In the genomic region with DNA sequence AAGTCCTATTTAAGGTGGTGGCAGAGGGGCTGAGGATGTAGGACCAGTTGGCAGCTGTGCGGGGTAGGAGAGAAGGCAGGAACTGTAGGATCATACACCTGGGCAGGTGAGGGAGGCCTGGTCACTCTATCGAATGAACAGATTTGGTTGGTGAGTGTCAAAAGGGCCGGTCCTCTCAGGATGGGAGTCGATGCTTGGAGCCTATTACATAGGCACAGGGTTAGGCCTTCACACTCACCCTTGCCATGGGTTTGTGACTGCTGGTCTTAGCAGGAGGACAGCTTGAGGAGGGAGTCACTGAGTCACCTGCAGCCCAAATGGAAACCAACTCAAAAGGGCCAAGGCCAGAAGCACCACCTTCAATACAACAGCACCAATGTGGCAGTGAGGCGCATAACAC, we compare ENCODE assay signal across 26 cellular contexts.
"Had no signal": no experiment of that assay in that cellular context is flagged by ENCODE, and none has a peak within 500 bp of the region (broad histone marks: within the 10 kb centered on the region; RNA-seq: fewer than 3 reads in every experiment).

No MANE protein-coding gene starts in this region.

- H3K4me1 Mint-ChIP-seq: central memory CD8-positive, alpha-beta T cell; memory B cell; naive thymus-derived CD8-positive, alpha-beta T cell had no signal

- H3K36me3 Mint-ChIP-seq: activated naive CD4-positive, alpha-beta T cell treated with anti-CD3 and anti-CD28 coated beads, Interleukin-2, amount 50 U/mL, for 24 hours; memory B cell; naive thymus-derived CD8-positive, alpha-beta T cell had no signal

- H3K4me3 ChIP-seq: right lobe of liver, thoracic aorta, upper lobe of left lung had no signal

- H3K9me3 Mint-ChIP-seq: activated naive CD4-positive, alpha-beta T cell treated with anti-CD3 and anti-CD28 coated beads, Interleukin-2, amount 50 U/mL, for 24 hours; activated naive CD8-positive, alpha-beta T cell treated with anti-CD3 and anti-CD28 coated beads, Interleukin-2, amount 50 U/mL, for 24 hours; activated T-helper 2 cell treated with anti-CD3 and anti-CD28 coated beads, Interferon-gamma antibody, Interleukin-2, Interleukin-4, amounts not matched to agents 10 μg/mL and 5 μg/mL and 100 μg/mL, durations not matched to agents 14 hours and 24 hours and 36 hours; central memory CD8-positive, alpha-beta T cell; memory B cell; naive thymus-derived CD8-positive, alpha-beta T cell; T-helper 2 cell treated with Interferon-gamma antibody and Interleukin-4, amounts not matched to agents 5 μg/mL and 100 μg/mL, for 36 hours had no signal

- H3K27ac Mint-ChIP-seq: activated CD4-positive, alpha-beta T cell treated with anti-CD3 and anti-CD28 coated beads for 36 hours; activated naive CD4-positive, alpha-beta T cell treated with anti-CD3 and anti-CD28 coated beads, Interleukin-2, amount 50 U/mL, for 24 hours; memory B cell; naive thymus-derived CD8-positive, alpha-beta T cell; T-helper 2 cell treated with Interferon-gamma antibody and Interleukin-4, amounts not matched to agents 5 μg/mL and 100 μg/mL, for 36 hours had no signal

- H3K9me3 ChIP-seq: right lobe of liver, thoracic aorta, upper lobe of left lung had no signal

- H3K36me3 ChIP-seq: right lobe of liver, thoracic aorta, upper lobe of left lung had no signal

- DNase-seq: activated CD4-positive, alpha-beta T cell treated with anti-CD3 and anti-CD28 coated beads, Interleukin-2, amount 50 U/mL, for 48 hours; activated CD4-positive, CD25-positive, alpha-beta regulatory T cell; activated naive CD8-positive, alpha-beta T cell treated with anti-CD3 and anti-CD28 coated beads, Interleukin-2, amount 50 U/mL, for 24 hours; activated T-cell treated with anti-CD3 and anti-CD28 coated beads, Interleukin-2, amount 50 U/mL, for 48 hours; amygdala; dermis blood vessel endothelial cell; effector CD8-positive, alpha-beta T cell; erythroblast; foreskin fibroblast; head of caudate nucleus; hippocampal formation; kidney; left colon; naive thymus-derived CD8-positive, alpha-beta T cell; right lobe of liver; stimulated activated CD4-positive, alpha-beta T cell treated with anti-CD3 and anti-CD28 coated beads, Interleukin-2, amount 100 ng/mL, for 48 hours; stimulated activated naive CD8-positive, alpha-beta T cell treated with anti-CD3 and anti-CD28 coated beads, Interleukin-15, Interleukin-2, amounts not matched to agents 100 U/mL and 50 U/mL, for 24 hours; T-helper 1 cell; upper lobe of left lung had no signal

- H3K4me1 ChIP-seq: upper lobe of left lung had no signal

- H3K27me3 ChIP-seq: right lobe of liver, upper lobe of left lung had no signal

- H3K27ac ChIP-seq: right lobe of liver, thoracic aorta, upper lobe of left lung had no signal

- H3K4me3 Mint-ChIP-seq: activated CD4-positive, alpha-beta T cell treated with anti-CD3 and anti-CD28 coated beads for 36 hours; activated naive CD4-positive, alpha-beta T cell treated with anti-CD3 and anti-CD28 coated beads, Interleukin-2, amount 50 U/mL, for 24 hours; central memory CD8-positive, alpha-beta T cell; memory B cell; naive thymus-derived CD8-positive, alpha-beta T cell; T-helper 2 cell treated with Interferon-gamma antibody and Interleukin-4, amounts not matched to agents 5 μg/mL and 100 μg/mL, for 36 hours had no signal

- ATAC-seq: activated CD4-positive, alpha-beta T cell treated with anti-CD3 and anti-CD28 coated beads for 36 hours; activated naive CD8-positive, alpha-beta T cell treated with anti-CD3 and anti-CD28 coated beads, Interleukin-2, amount 50 U/mL, for 24 hours; left colon; naive thymus-derived CD8-positive, alpha-beta T cell; right lobe of liver had no signal
